11 cellular contexts compared by ENCODE assay signal in the genomic region with DNA sequence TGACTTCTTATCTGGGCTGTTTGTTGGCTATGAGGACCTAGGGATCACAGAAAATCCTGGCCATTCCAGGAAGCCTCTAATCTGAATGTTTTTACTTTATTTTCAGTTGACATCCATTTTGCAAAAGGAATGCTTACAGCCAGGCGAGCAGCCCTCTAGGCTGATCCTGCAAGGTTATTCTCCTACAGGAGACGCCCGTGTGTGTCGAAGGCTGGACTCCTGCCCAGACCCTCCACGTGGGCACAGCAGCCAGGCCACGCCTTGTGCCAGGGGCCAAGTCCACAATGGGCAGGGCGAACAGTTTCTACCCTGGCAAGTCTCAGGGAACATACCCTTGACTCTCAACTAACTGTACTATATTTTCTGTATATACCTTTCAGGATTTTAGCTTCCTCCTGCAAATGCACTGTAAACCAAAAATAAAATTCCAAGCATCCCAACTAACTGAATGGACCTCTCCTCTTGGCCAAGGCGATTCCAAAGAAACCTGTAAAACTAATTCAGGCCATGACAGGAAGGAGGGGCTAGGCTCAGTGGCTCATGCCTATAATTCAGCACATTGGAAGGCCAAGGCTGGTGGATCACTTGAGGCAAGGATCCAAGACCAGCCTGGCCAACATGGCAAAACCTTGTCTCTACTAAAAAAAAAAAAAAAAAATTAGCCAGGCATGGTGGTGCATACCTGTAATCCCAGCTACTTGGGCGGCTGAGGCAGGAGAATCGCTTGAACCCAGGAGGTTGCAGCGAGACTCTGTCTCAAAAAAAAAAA. TPM values are rescaled to one million over a fixed set of nuclear protein-coding genes. Genes with fewer than 3 reads are reported as not detected.
A peak's percentile ranks its signal among the peaks of the same experiment; 100 is the strongest.
DNase-seq lines count a peak whose midpoint lies in the region; ATAC-seq and TF ChIP-seq lines count a peak whose summit lies in the region.
"Had no signal": no experiment of that assay in that cellular context is flagged by ENCODE, and none has a peak within 500 bp of the region (broad histone marks: within the 10 kb centered on the region; RNA-seq: fewer than 3 reads in every experiment).

No MANE protein-coding gene starts in this region.

- intact Hi-C loops in left colon (cut with DNase I, micrococcal nuclease) = no loop called here
- intact Hi-C loops in upper lobe of right lung (cut with DNase I) = no loop called here

- no peaks in the 10 kb centered on the region for H3K36me3 ChIP-seq in upper lobe of right lung

- no peak for TF ChIP-seq CTCF in astrocyte of the spinal cord (IDR thresholded peaks at IDR 0.05; ENCODE audit: low read depth, low read length)
- TF ChIP-seq CTCF in upper lobe of right lung (IDR thresholded peaks at IDR 0.05) = no peak

- in situ Hi-C loops in astrocyte of the spinal cord (cut with HindIII; ENCODE audit: low sequenced_read_pairs) = no loop called here

- H3K4me3 ChIP-seq in astrocyte of the spinal cord (ENCODE audit: low read depth, low read length) (no peak overlapping the region), upper lobe of right lung (no peak overlapping the region)
- H3K4me3 ChIP-seq: SK-N-MC had no signal

- no peaks in the 10 kb centered on the region for H3K9me3 ChIP-seq in upper lobe of right lung

- no peaks in the 10 kb centered on the region for H3K27me3 ChIP-seq in upper lobe of right lung

- ATAC-seq in left colon = peak; percentile 87
- ATAC-seq in upper lobe of right lung = peak; percentile 96
- no peak for ATAC-seq in HG02973 (IDR thresholded peaks at IDR 0.05; ENCODE audit: unreplicated experiment)

- peak; percentile 39 for DNase-seq in DMS153 (lab: John Stamatoyannopoulos, UW)
- no peak for DNase-seq in DMS153 treated with DMSO at 0.1 percent for 48 hours (lab: John Stamatoyannopoulos, UW; ENCODE audit: unreplicated experiment)
- DNase-seq in astrocyte of the spinal cord (ENCODE audit: low read depth, low spot score) = peak; percentile 23
- DNase-seq in left colon = peak; percentile 95 to 96
- peak; percentile 93 for DNase-seq in upper lobe of right lung
- DNase-seq in central memory CD4-positive, alpha-beta T cell = no peak
- no peak for DNase-seq in effector CD8-positive, alpha-beta T cell (lab: John Stamatoyannopoulos, UW)
- DNase-seq: activated CD8-positive, alpha-beta memory T cell treated with anti-CD3 and anti-CD28 coated beads, Interleukin-2, amount 50 U/mL, for 48 hours; MM.1S had no signal

- peaks cover 7% of the 10 kb centered on the region for H3K4me1 ChIP-seq in upper lobe of right lung

- no peak overlapping the region for H3K27ac ChIP-seq in upper lobe of right lung
- H3K27ac ChIP-seq: SK-N-MC had no signal

RNA-seq across cellular contexts. Expression of a gene that starts 5.7 kb away (rescaled TPM):
- total RNA-seq in left colon (100 to 1,000 TPM; 172 to 182 TPM), upper lobe of right lung (21.8 TPM)

RNA-seq across cellular contexts. Expression of a gene that starts 51.5 kb away (rescaled TPM):
- total RNA-seq in left colon = 100 to 1,000 TPM; 153 to 168 TPM
- 150 TPM for total RNA-seq in upper lobe of right lung

RNA-seq across cellular contexts. Expression of a gene that starts 51.9 kb away (rescaled TPM):
- total RNA-seq in left colon (100 to 1,000 TPM; 136 to 150 TPM), upper lobe of right lung (119 TPM)

RNA-seq across cellular contexts. Expression of a gene that starts 52.3 kb away (rescaled TPM):
- 10 to 100 TPM; 13.2 to 17.4 TPM for total RNA-seq in left colon
- total RNA-seq in upper lobe of right lung = 15.7 TPM

Comparison
In these comparisons a context has a peak if more than half of its experiments do, and no peak if none do; other contexts are left out.
1. DNase-seq: peak in DMS153 (single experiment), astrocyte of the spinal cord (single experiment), left colon (2 of 2) and upper lobe of right lung (single experiment); none in DMS153 treated with DMSO at 0.1 percent for 48 hours (single experiment), central memory CD4-positive, alpha-beta T cell (single experiment) and effector CD8-positive, alpha-beta T cell (single experiment).